In genomic region chr9:127154390-127155191, GRCh38 we compare ENCODE assay signal across 9 cellular contexts. TPM values are rescaled to one million over a fixed set of nuclear protein-coding genes. Genes with fewer than 3 reads are reported as not detected.
DNase-seq lines count a peak whose midpoint lies in the region; ATAC-seq lines count a peak whose summit lies in the region.
"Had no signal": no experiment of that assay in that cellular context is flagged by ENCODE, and none has a peak within 500 bp of the region (broad histone marks: within the 10 kb centered on the region; RNA-seq: fewer than 3 reads in every experiment).

No MANE protein-coding gene starts in this region.

- DNase-seq in stimulated activated CD4-positive, alpha-beta T cell treated with anti-CD3 and anti-CD28 coated beads, Interleukin-4, amount 100 ng/mL, for 24 hours: peak; percentile 32
- DNase-seq in stimulated activated CD4-positive, alpha-beta T cell treated with anti-CD3 and anti-CD28 coated beads, Interleukin-1b, Interleukin-23, amount 100 ng/mL, for 48 hours: no peak
- no peak for DNase-seq in T-helper 17 cell
- peak; percentile 85 for DNase-seq in left cardiac atrium
- DNase-seq in Kasumi-1 (lab: John Stamatoyannopoulos, UW): no peak

- peak overlapping the region in 2 of 5 donors; percentile 34 to 35 for H3K9ac ChIP-seq in subcutaneous abdominal adipose tissue (ENCODE audit: low read length in 5 of 5)

- ATAC-seq in T-helper 17 cell (peak; percentile 85), left cardiac atrium (peak; percentile 91), GM19397 (IDR thresholded peaks at IDR 0.05; ENCODE audit: unreplicated experiment) (no peak), GM21786 (IDR thresholded peaks at IDR 0.05; ENCODE audit: unreplicated experiment) (no peak)

- H3K36me3 ChIP-seq in subcutaneous abdominal adipose tissue (ENCODE audit: control insufficient read depth in 5 of 5, insufficient read depth in 5 of 5, low read length in 5 of 5): no peaks in the 10 kb centered on the region
- H3K36me3 ChIP-seq: right lobe of liver had no signal

- peak overlapping the region; percentile 17 to 42 (median 24) for H3K4me3 ChIP-seq in subcutaneous abdominal adipose tissue (ENCODE audit: low read depth in 1 of 5, low read length in 5 of 5)
- H3K4me3 ChIP-seq: right lobe of liver had no signal

- peaks cover 24% of the 10 kb centered on the region for H3K4me1 Mint-ChIP-seq in T-helper 17 cell

- H3K36me3 Mint-ChIP-seq in T-helper 17 cell (ENCODE audit: low read depth): peaks cover 3% of the 10 kb centered on the region

- intact Hi-C loops in left cardiac atrium (cut with DNase I): no loop called here

- H3K9me3 ChIP-seq in T-helper 17 cell (ENCODE audit: control insufficient read depth, low read length, poor library complexity, severe bottlenecking) (no peaks in the 10 kb centered on the region), subcutaneous abdominal adipose tissue (ENCODE audit: control insufficient read depth in 5 of 5, low read length in 5 of 5) (no peaks in the 10 kb centered on the region)
- H3K9me3 ChIP-seq: right lobe of liver had no signal

- peak overlapping the region; percentile 8 for H3K27ac ChIP-seq in subcutaneous abdominal adipose tissue (ENCODE audit: low read depth, low read length)
- H3K27ac ChIP-seq: right lobe of liver had no signal

- H3K4me1 ChIP-seq in subcutaneous abdominal adipose tissue (ENCODE audit: control insufficient read depth in 5 of 5, insufficient read depth in 5 of 5, low read length in 5 of 5): peaks cover 10 to 27% (median 25%) of the 10 kb centered on the region in 5 donors

- H3K27me3 ChIP-seq in subcutaneous abdominal adipose tissue (ENCODE audit: control insufficient read depth in 5 of 5, insufficient read depth in 4 of 5, low read length in 5 of 5): no peaks in the 10 kb centered on the region
- H3K27me3 ChIP-seq: right lobe of liver had no signal

- H3K27ac Mint-ChIP-seq in T-helper 17 cell: peak overlapping the region; percentile 91

- H3K27me3 Mint-ChIP-seq in T-helper 17 cell: no peaks in the 10 kb centered on the region

- peak overlapping the region; percentile 70 for H3K4me3 Mint-ChIP-seq in T-helper 17 cell

RNA-seq across cellular contexts. Expression of gene ANGPTL2, which starts 32.2 kb away (rescaled TPM):
- total RNA-seq in T-helper 17 cell (under 1 TPM in 1 of 2 donors, not detected in 1; 0.10 TPM), left cardiac atrium (10 to 100 TPM; 51.8 to 63.1 TPM)

Comparison
In these comparisons a context has a peak if more than half of its experiments do, and no peak if none do; other contexts are left out.
1. DNase-seq: peak in stimulated activated CD4-positive, alpha-beta T cell treated with anti-CD3 and anti-CD28 coated beads, Interleukin-4, amount 100 ng/mL, for 24 hours (single experiment) and left cardiac atrium (single experiment); none in stimulated activated CD4-positive, alpha-beta T cell treated with anti-CD3 and anti-CD28 coated beads, Interleukin-1b, Interleukin-23, amount 100 ng/mL, for 48 hours (single experiment), T-helper 17 cell (0 of 3) and Kasumi-1 (0 of 2).
2. ATAC-seq: peak in T-helper 17 cell (single experiment) and left cardiac atrium (2 of 2); none in GM19397 (single experiment) and GM21786 (single experiment).
3. RNA of gene ANGPTL2, which starts 32.2 kb away (total RNA-seq): 51.8 to 63.1 TPM in left cardiac atrium; 0.10 TPM in T-helper 17 cell; every median in the first group is over 10 times any median in the second.